Comparison of ENCODE assay signal across 8 cellular contexts in genomic region chr2:39837856-39838453, GRCh38. TPM values are rescaled to one million over a fixed set of nuclear protein-coding genes. Genes with fewer than 3 reads are reported as not detected.
DNase-seq lines count a peak whose midpoint lies in the region; ATAC-seq and TF ChIP-seq lines count a peak whose summit lies in the region.

No MANE protein-coding gene starts in this region.

- H3K18ac ChIP-seq in mesendoderm (ENCODE audit: low read length), result no peak overlapping the region

- no peaks in the 10 kb centered on the region for H3K79me2 ChIP-seq in mesendoderm (ENCODE audit: control insufficient read depth, insufficient read depth, low read length)

- ATAC-seq in GM18499 (IDR thresholded peaks at IDR 0.05; ENCODE audit: insufficient read depth, unreplicated experiment) (peak; percentile 95), HG02678 (IDR thresholded peaks at IDR 0.05; ENCODE audit: unreplicated experiment) (peak; percentile 97)

- no peak overlapping the region for H3K23ac ChIP-seq in mesendoderm (ENCODE audit: low read length)

- peak; percentile 65 for DNase-seq in AG20443 (ENCODE audit: low spot score)
- DNase-seq in NCI-H146 (lab: John Stamatoyannopoulos, UW), result peak; percentile 82
- DNase-seq in brain microvascular endothelial cell, result peak; percentile 53
- DNase-seq in mesendoderm, result peak; percentile 72
- no peak for DNase-seq in stimulated activated naive CD4-positive, alpha-beta T cell treated with Interleukin-2 at 50 U/mL for 16 hours (lab: John Stamatoyannopoulos, UW)
- DNase-seq in NCI-H1417 treated with DMSO at 0.1 percent for 48 hours (lab: John Stamatoyannopoulos, UW), result no peak

- H3K9ac ChIP-seq in mesendoderm (ENCODE audit: low read length), result no peak overlapping the region

- H3K79me1 ChIP-seq in mesendoderm (ENCODE audit: low read length), result no peaks in the 10 kb centered on the region

- no peak overlapping the region for H2BK5ac ChIP-seq in mesendoderm (ENCODE audit: low read length)

- H2BK15ac ChIP-seq in mesendoderm (replicated peaks; ENCODE audit: low read depth), result no peak overlapping the region

- H3K4me3 ChIP-seq in brain microvascular endothelial cell (ENCODE audit: low read depth, low read length) (no peak overlapping the region), mesendoderm (ENCODE audit: low read length) (no peak overlapping the region)

- in situ Hi-C loops in brain microvascular endothelial cell (cut with HindIII; ENCODE audit: low pct_ligation_motif_present, low sequenced_read_pairs), result no loop called here

- no peak overlapping the region for H4K5ac ChIP-seq in mesendoderm (ENCODE audit: low read length)

- H2AK5ac ChIP-seq in mesendoderm (ENCODE audit: low read length), result no peak overlapping the region

- WGBS in mesendoderm (ENCODE audit: extremely low coverage, insufficient coverage, low lambda C conversion rate), result no CpG with 5 or more reads among the region's 6 CpGs

- H3K56ac ChIP-seq in mesendoderm (ENCODE audit: low read length), result no peak overlapping the region

- TF ChIP-seq CTCF in brain microvascular endothelial cell (IDR thresholded peaks at IDR 0.05; ENCODE audit: low read depth, low read length, missing control alignments), result peak; percentile 94

- H3K27me3 ChIP-seq in brain microvascular endothelial cell (replicated peaks) (no peaks in the 10 kb centered on the region), mesendoderm (ENCODE audit: insufficient read depth, low read length, poor library complexity) (no peaks in the 10 kb centered on the region)

- no peak overlapping the region for H2BK120ac ChIP-seq in mesendoderm (ENCODE audit: low read depth, low read length)

- no peak overlapping the region for H3K4me2 ChIP-seq in mesendoderm (ENCODE audit: low read length)

- H4K8ac ChIP-seq in mesendoderm (ENCODE audit: low read depth, low read length), result no peak overlapping the region

- H3K4ac ChIP-seq in mesendoderm (ENCODE audit: low read depth, low read length), result no peak overlapping the region

- no peaks in the 10 kb centered on the region for H3K36me3 ChIP-seq in brain microvascular endothelial cell (replicated peaks)
- no peaks in the 10 kb centered on the region for H3K36me3 ChIP-seq in mesendoderm (ENCODE audit: control insufficient read depth, insufficient read depth, low read length)

- H3K4me1 ChIP-seq in mesendoderm (ENCODE audit: control insufficient read depth, low read depth, low read length), result no peaks in the 10 kb centered on the region

- no peak overlapping the region for H3K27ac ChIP-seq in brain microvascular endothelial cell
- H3K27ac ChIP-seq in mesendoderm (ENCODE audit: low read depth, low read length), result no peak overlapping the region

RNA-seq across cellular contexts. Expression of gene THUMPD2, which starts 58.9 kb away (rescaled TPM):
- 13.5 TPM for polyA plus RNA-seq in mesendoderm (2013, experiment 1 of 2)
- 13.2 TPM for polyA plus RNA-seq in mesendoderm (2013, experiment 2 of 2)

Comparison
In these comparisons a context has a peak if more than half of its experiments do, and no peak if none do; other contexts are left out.
1. DNase-seq: peak in AG20443 (single experiment), NCI-H146 (single experiment), brain microvascular endothelial cell (single experiment) and mesendoderm (single experiment); none in stimulated activated naive CD4-positive, alpha-beta T cell treated with Interleukin-2 at 50 U/mL for 16 hours (single experiment) and NCI-H1417 treated with DMSO at 0.1 percent for 48 hours (single experiment).